ENCODE assay signal across 6 cellular contexts in genomic region chr22:23621916-23622315, GRCh38. TPM values are rescaled to one million over a fixed set of nuclear protein-coding genes. Genes with fewer than 3 reads are reported as not detected.
"Had no signal": no experiment of that assay in that cellular context is flagged by ENCODE, and none has a peak within 500 bp of the region (broad histone marks: within the 10 kb centered on the region; RNA-seq: fewer than 3 reads in every experiment).

No MANE protein-coding gene starts in this region.

RNA-seq across cellular contexts. Expression of gene DRICH1, which starts 10.2 kb away (rescaled TPM):
- total RNA-seq: LHCN-M2, MCF 10A, NCI-H460, SJSA1 had no signal

RNA-seq across cellular contexts. Expression of gene IGLL1, which starts 41.8 kb away (rescaled TPM):
- total RNA-seq: HT1080, LHCN-M2, MCF 10A, NCI-H460, Right ventricle myocardium superior, SJSA1 had no signal
